In genomic region chr2:235135990-235136561, GRCh38 we compare ENCODE assay signal across 9 cellular contexts.
DNase-seq lines count a peak whose midpoint lies in the region; ATAC-seq and TF ChIP-seq lines count a peak whose summit lies in the region.
"Had no signal": no experiment of that assay in that cellular context is flagged by ENCODE, and none has a peak within 500 bp of the region (broad histone marks: within the 10 kb centered on the region; RNA-seq: fewer than 3 reads in every experiment).

No MANE protein-coding gene starts in this region.

- peak overlapping the region; percentile 49; the same call in 1 of the 2 replicates for H3K4me2 ChIP-seq in PC-9

- H3K4me3 ChIP-seq in HL-60 (replicated peaks; ENCODE audit: insufficient read depth, low read length) (no peak overlapping the region), PC-9 (no peak overlapping the region)
- H3K4me3 ChIP-seq: SK-N-MC had no signal

- no TSS peak for BruUV-seq in PC-9 (replicated peaks; lab: Mats Ljungman, UMichigan)

- TF ChIP-seq CTCF in HL-60 (IDR thresholded peaks at IDR 0.05; ENCODE audit: insufficient read depth, low read length) = peak; percentile 29
- peak; percentile 94 for TF ChIP-seq CTCF in PC-9 (conservative IDR thresholded peaks at IDR 0.05)

- H3K36me3 Mint-ChIP-seq in activated naive CD4-positive, alpha-beta T cell treated with anti-CD3 and anti-CD28 coated beads, Interleukin-2, amount 50 U/mL, for 72 hours = no peaks in the 10 kb centered on the region

- no peak overlapping the region for H2AFZ ChIP-seq in PC-9

- no peaks in the 10 kb centered on the region for H3K9me2 ChIP-seq in PC-9 (ENCODE audit: insufficient read depth)

- H3K79me2 ChIP-seq in PC-9 (ENCODE audit: low read depth) = no peaks in the 10 kb centered on the region

- no peaks in the 10 kb centered on the region for H3K9me3 Mint-ChIP-seq in activated naive CD4-positive, alpha-beta T cell treated with anti-CD3 and anti-CD28 coated beads, Interleukin-2, amount 50 U/mL, for 72 hours

- peak; percentile 28 to 62 for ATAC-seq in activated naive CD4-positive, alpha-beta T cell treated with anti-CD3 and anti-CD28 coated beads, Interleukin-2, amount 50 U/mL, for 72 hours
- ATAC-seq in Right ventricle myocardium superior (ENCODE audit: poor library complexity) = peak; percentile 94
- no peak for ATAC-seq in HG02973 (IDR thresholded peaks at IDR 0.05; ENCODE audit: unreplicated experiment)

- H3K27ac ChIP-seq in HL-60 (replicated peaks) (no peak overlapping the region), PC-9 (no peak overlapping the region)
- H3K27ac ChIP-seq: SK-N-MC had no signal

- no peaks in the 10 kb centered on the region for H3K4me1 ChIP-seq in PC-9 (replicated peaks; ENCODE audit: insufficient read depth)

- no peaks in the 10 kb centered on the region for H3K27me3 ChIP-seq in HL-60 (ENCODE audit: insufficient read depth, poor library complexity, severe bottlenecking)
- no peaks in the 10 kb centered on the region for H3K27me3 ChIP-seq in PC-9 (ENCODE audit: insufficient read depth, low read depth)

- H3K27ac Mint-ChIP-seq in activated naive CD4-positive, alpha-beta T cell treated with anti-CD3 and anti-CD28 coated beads, Interleukin-2, amount 50 U/mL, for 72 hours = no peak overlapping the region

- intact Hi-C loops in PC-9 (cut with micrococcal nuclease; ENCODE audit: unreplicated experiment) = loop anchor here (1.0 to 10.0 kb wide), 7 partner anchors 129 to 610 kb away; no protein-coding TSS in a partner anchor
- intact Hi-C loops in Right ventricle myocardium superior (cut with DNase I) = loop anchor here (2.0 to 5.0 kb wide), 3 partner anchors 361 to 611 kb away; no protein-coding TSS in a partner anchor

- DNase-seq in COLO668 (lab: John Stamatoyannopoulos, UW; ENCODE audit: unreplicated experiment) (peak; percentile 87), HL-60 (ENCODE audit: low read depth in 1 of 2, low spot score in 1 of 2) (peak; percentile 22 to 40), PC-9 (peak; percentile 78 to 86), Right ventricle myocardium superior (peak; percentile 85), pulmonary artery endothelial cell (ENCODE audit: low read depth, low spot score) (peak; percentile 22), NCI-H128 (lab: John Stamatoyannopoulos, UW; ENCODE audit: unreplicated experiment) (no peak)
- DNase-seq in activated naive CD4-positive, alpha-beta T cell treated with anti-CD3 and anti-CD28 coated beads, Interleukin-2, amount 50 U/mL, for 72 hours (ENCODE audit: low spot score in 2 of 2) = peak in 1 of 2 donors; percentile 55

- no peaks in the 10 kb centered on the region for H3K9me3 ChIP-seq in PC-9 (ENCODE audit: insufficient read depth, low read depth)

- CTCF ChIA-PET in PC-9 (lab: Charles Lee) = interaction anchor here (0.6 to 1.7 kb wide), 4 partner anchors 34 to 458 kb away, joined by 3 to 7 read pairs (median 5); no protein-coding TSS in a partner anchor

- POLR2A ChIA-PET in PC-9 (lab: Charles Lee; ENCODE audit: unreplicated experiment) = no interaction called here

- H4K20me1 ChIP-seq in PC-9 (ENCODE audit: insufficient read depth) = no peaks in the 10 kb centered on the region

- no peaks in the 10 kb centered on the region for H3F3A ChIP-seq in PC-9 (ENCODE audit: insufficient read depth, low read depth)

- no peaks in the 10 kb centered on the region for H3K36me3 ChIP-seq in PC-9 (ENCODE audit: low read depth)
